ENCODE assay signal across 23 cellular contexts in genomic region chr6:45640081-45640491, GRCh38.
DNase-seq lines count a peak whose midpoint lies in the region; ATAC-seq, FAIRE-seq and TF ChIP-seq lines count a peak whose summit lies in the region.
"Had no signal": no experiment of that assay in that cellular context is flagged by ENCODE, and none has a peak within 500 bp of the region (broad histone marks: within the 10 kb centered on the region; RNA-seq: fewer than 3 reads in every experiment).

No MANE protein-coding gene starts in this region.

- ATAC-seq in GM21367 (IDR thresholded peaks at IDR 0.05; ENCODE audit: unreplicated experiment), result no peak
- ATAC-seq: gastroesophageal sphincter had no signal

- H3K27me3 ChIP-seq in adipocyte (replicated peaks; ENCODE audit: control insufficient read depth, insufficient read depth, low read length), result no peaks in the 10 kb centered on the region
- H3K27me3 ChIP-seq: BE2C had no signal

- intact Hi-C loops in head of caudate nucleus (cut with DNase I), result no loop called here

- H3K9ac ChIP-seq in adipocyte (ENCODE audit: low read length), result no peak overlapping the region

- no peaks in the 10 kb centered on the region for H3K36me3 Mint-ChIP-seq in nephron progenitor cell (ENCODE audit: low read depth)

- no peak for TF ChIP-seq CTCF in fibroblast of pulmonary artery (IDR thresholded peaks at IDR 0.05; ENCODE audit: low read length, missing control alignments)
- no peak for TF ChIP-seq CTCF in nephron progenitor cell (IDR thresholded peaks at IDR 0.05)

- no peaks in the 10 kb centered on the region for H3K9me3 ChIP-seq in adipocyte (ENCODE audit: control insufficient read depth, low read length)
- H3K9me3 ChIP-seq: BE2C, gastroesophageal sphincter, thoracic aorta had no signal

- peaks cover 5% of the 10 kb centered on the region for H3K27me3 Mint-ChIP-seq in nephron progenitor cell (ENCODE audit: low read depth, poor library complexity)

- no peaks in the 10 kb centered on the region for H3K36me3 ChIP-seq in adipocyte (ENCODE audit: control insufficient read depth, insufficient read depth, low read length, severe bottlenecking)
- H3K36me3 ChIP-seq: BE2C, gastroesophageal sphincter, thoracic aorta had no signal

- no peak overlapping the region for H3K27ac Mint-ChIP-seq in nephron progenitor cell

- H3K4me1 Mint-ChIP-seq in nephron progenitor cell, result peaks cover 55% of the 10 kb centered on the region

- H3K4me1 ChIP-seq in adipocyte (ENCODE audit: control insufficient read depth, insufficient read depth, low read length), result no peaks in the 10 kb centered on the region
- H3K4me1 ChIP-seq: BE2C, gastroesophageal sphincter had no signal

- H3K4me3 ChIP-seq in adipocyte (ENCODE audit: low read length), result no peak overlapping the region
- H3K4me3 ChIP-seq in fibroblast of pulmonary artery (replicated peaks; ENCODE audit: low read depth, low read length), result no peak overlapping the region
- H3K4me3 ChIP-seq: gastroesophageal sphincter, SK-N-MC, thoracic aorta had no signal

- H3K9me3 Mint-ChIP-seq in nephron progenitor cell, result no peaks in the 10 kb centered on the region

- H3K4me3 Mint-ChIP-seq in nephron progenitor cell, result no peak overlapping the region

- peak; percentile 33 for FAIRE-seq in HTR-8/SVneo (lab: Jason Lieb, UNC)
- FAIRE-seq: H1 had no signal

- no peak for DNase-seq in HTR-8/SVneo (ENCODE audit: insufficient read length, low spot score)
- DNase-seq in adipocyte (ENCODE audit: low read depth), result peak; percentile 41
- peak; percentile 45 for DNase-seq in fibroblast of pulmonary artery (ENCODE audit: low read depth)
- DNase-seq in NCI-H2227 (lab: John Stamatoyannopoulos, UW; ENCODE audit: unreplicated experiment), result no peak
- no peak for DNase-seq in nephron progenitor cell
- no peak for DNase-seq in head of caudate nucleus
- DNase-seq: activated gamma-delta T cell; BE2C; dermis blood vessel endothelial cell; kidney glomerular epithelial cell; NCI-H1105 treated with DMSO at 0.1 percent for 48 hours; NCI-H2081; NCI-H510A; NK-92 treated with Interleukin-12 subunit alpha and Interleukin-12 subunit beta, amount 100 ng/mL, for 24 hours; nucleus accumbens; retina; stimulated activated CD4-positive, alpha-beta T cell treated with anti-CD3 and anti-CD28 coated beads, Interleukin-2, amount 100 ng/mL, for 48 hours; stimulated activated naive CD4-positive, alpha-beta T cell had no signal

Comparison
In these comparisons a context has a peak if more than half of its experiments do, and no peak if none do; other contexts are left out.
1. DNase-seq: peak in adipocyte (single experiment) and fibroblast of pulmonary artery (single experiment); none in HTR-8/SVneo (single experiment), NCI-H2227 (single experiment), nephron progenitor cell (single experiment) and head of caudate nucleus (0 of 42).